8 cellular contexts compared by ENCODE assay signal in the genomic region with DNA sequence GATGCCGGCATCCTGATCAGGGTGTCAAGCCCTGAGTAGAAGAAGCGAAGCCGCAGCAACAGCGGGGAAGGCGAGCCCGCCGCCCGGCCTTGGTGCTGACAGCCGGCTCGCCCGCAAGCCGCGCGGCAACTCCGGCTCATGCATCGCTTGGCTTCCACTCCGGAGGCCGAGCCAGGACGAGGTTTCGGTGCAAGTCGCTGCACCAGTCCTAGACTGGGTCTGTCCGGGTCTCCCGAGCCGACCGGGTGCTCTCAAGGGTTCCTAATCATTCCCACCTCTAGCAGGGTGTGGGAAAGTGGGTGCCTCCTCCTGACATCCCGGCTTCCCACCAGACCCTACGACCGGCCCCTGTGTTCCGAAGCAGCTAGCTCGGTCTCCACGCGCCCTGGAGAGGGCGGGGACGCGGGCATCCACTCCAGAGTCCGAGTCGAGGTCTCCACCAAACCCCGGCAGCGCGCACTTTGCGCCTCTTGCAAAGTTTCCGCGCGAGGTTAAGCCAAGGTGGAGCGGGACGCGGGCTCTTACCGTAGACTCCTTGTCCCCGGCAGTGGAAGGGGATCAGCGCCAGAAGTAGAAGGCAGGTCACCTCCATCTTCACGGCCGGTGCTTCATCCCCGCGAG. TPM values are rescaled to one million over a fixed set of nuclear protein-coding genes. Genes with fewer than 3 reads are reported as not detected.
A peak's percentile ranks its signal among the peaks of the same experiment; 100 is the strongest.
DNase-seq lines count a peak whose midpoint lies in the region; ATAC-seq, FAIRE-seq and TF ChIP-seq lines count a peak whose summit lies in the region.

No MANE protein-coding gene starts in this region.

- no peak overlapping the region for H2BK120ac ChIP-seq in IMR-90 (ENCODE audit: low read depth, low read length)

- H3K36me3 ChIP-seq in BLaER1 (no peaks in the 10 kb centered on the region), IMR-90 (ENCODE audit: control insufficient read depth, insufficient read depth, low read length) (no peaks in the 10 kb centered on the region), pancreas (no peaks in the 10 kb centered on the region)

- TF ChIP-seq POLR2A in IMR-90 (IDR thresholded peaks at IDR 0.05; ENCODE audit: low read depth, low read length): no peak

- H2AK9ac ChIP-seq in IMR-90 (replicated peaks; ENCODE audit: low read depth, low read length, poor library complexity): peak overlapping the region; percentile 81

- H3K23ac ChIP-seq in IMR-90 (ENCODE audit: low read depth, low read length): 0 out of 2 replicates have a peak overlapping the region, but pooled peaks have one; percentile 17

- H2AK5ac ChIP-seq in IMR-90 (ENCODE audit: low read depth, low read length): no peak overlapping the region

- dilution Hi-C loops in IMR-90 (cut with HindIII; ENCODE audit: low sequenced_read_pairs, unreplicated experiment): no loop called here

- H3K4ac ChIP-seq in IMR-90 (ENCODE audit: low read depth, low read length): no peak overlapping the region

- peaks cover 45% of the 10 kb centered on the region for H4K20me1 ChIP-seq in BLaER1
- H4K20me1 ChIP-seq in IMR-90 (ENCODE audit: insufficient read depth, low read length): peaks cover 29% of the 10 kb centered on the region

- H2BK5ac ChIP-seq in IMR-90 (ENCODE audit: low read depth, low read length, poor library complexity, severe bottlenecking): no peak overlapping the region

- no peak overlapping the region for H3K56ac ChIP-seq in IMR-90 (ENCODE audit: extremely low read depth, insufficient read depth, low read length)

- no peak for TF ChIP-seq CTCF in IMR-90 (conservative IDR thresholded peaks at IDR 0.05; ENCODE audit: low read depth, low read length)
- TF ChIP-seq CTCF in fibroblast of pulmonary artery (IDR thresholded peaks at IDR 0.05; ENCODE audit: low read length, missing control alignments): no peak
- no peak for TF ChIP-seq CTCF in pancreas (IDR thresholded peaks at IDR 0.05)

- H4K91ac ChIP-seq in IMR-90 (ENCODE audit: insufficient read depth, low read depth, low read length): no peak overlapping the region

- peaks cover 43% of the 10 kb centered on the region for H3K4me1 ChIP-seq in BLaER1
- H3K4me1 ChIP-seq in IMR-90 (ENCODE audit: control insufficient read depth, insufficient read depth, low read length): peaks cover 15% of the 10 kb centered on the region
- H3K4me1 ChIP-seq in pancreas: peaks cover 0 to 8% (median 7%) of the 10 kb centered on the region in 3 donors

- H3K4me3 ChIP-seq in BLaER1 (peak overlapping the region; percentile 85), IMR-90 (ENCODE audit: insufficient read depth, low read depth, low read length) (peak overlapping the region; percentile 56), fibroblast of pulmonary artery (replicated peaks; ENCODE audit: low read depth, low read length) (peak overlapping the region; percentile 69), pancreas (peak overlapping the region in 3 of 4 donors; percentile 57 to 80 (median 71))

- WGBS in IMR-90 (ENCODE audit: extremely low coverage in 2 of 2, insufficient read length in 1 of 2), 2 experiments: 0% methylated on average over 10 of the region's 54 CpGs; no CpG with 5 or more reads in 1 of the 2 experiments
- 5 to 7% methylated on average over 54 of the region's 54 CpGs for WGBS in pancreas, 2 donors

- peak; percentile 3; the same call in 1 of the 2 replicates for ATAC-seq in IMR-90 (ENCODE audit: low read depth)
- no peak for ATAC-seq in pancreas

- no peak overlapping the region for H4K8ac ChIP-seq in IMR-90 (ENCODE audit: low read depth in 2 of 2, low read length in 2 of 2)

- H3K27ac ChIP-seq in BLaER1 (no peak overlapping the region), IMR-90 (ENCODE audit: insufficient read depth, low read length) (no peak overlapping the region), pancreas (no peak overlapping the region)

- no peak overlapping the region for H3K18ac ChIP-seq in IMR-90 (ENCODE audit: low read depth, low read length)

- H3K9ac ChIP-seq in BLaER1 (peak overlapping the region; percentile 78), IMR-90 (ENCODE audit: low read depth, low read length) (peak overlapping the region; percentile 29)

- no peak overlapping the region for H2BK15ac ChIP-seq in IMR-90 (ENCODE audit: low read depth, low read length)

- POLR2A ChIA-PET in IMR-90 (lab: Charles Lee; ENCODE audit: unreplicated experiment): no interaction called here

- no peak overlapping the region for H3K14ac ChIP-seq in IMR-90 (replicated peaks; ENCODE audit: low read depth, low read length)

- H2BK20ac ChIP-seq in IMR-90 (ENCODE audit: low read depth, low read length): no peak overlapping the region

- peak; percentile 49 for DNase-seq in IMR-90
- peak; percentile 54 for DNase-seq in activated T-cell treated with anti-CD3 and anti-CD28 coated beads, Interleukin-2, amount 50 U/mL, for 1 hour
- DNase-seq in fibroblast of pulmonary artery (ENCODE audit: low read depth): peak; percentile 40
- DNase-seq in pancreas: peak in 2 of 6 donors; percentile 36 to 71
- no peak for DNase-seq in SKM-1 (lab: John Stamatoyannopoulos, UW; ENCODE audit: unreplicated experiment)
- DNase-seq in cerebellar cortex (ENCODE audit: low spot score): no peak
- DNase-seq in ureter (ENCODE audit: low spot score): no peak

- CTCF ChIA-PET in IMR-90 (lab: Yijun Ruan, JAX): no interaction called here

- no peak for FAIRE-seq in pancreas (lab: Jason Lieb, UNC)

- intact Hi-C loops in IMR-90 (cut with micrococcal nuclease) (loop anchor here (5.0 kb wide), 1 partner anchor 976 kb away; no protein-coding TSS in a partner anchor), pancreas (cut with DNase I) (no loop called here)

- TF ChIP-seq RAD21 in IMR-90 (IDR thresholded peaks at IDR 0.05; ENCODE audit: low read length): no peak

- in situ Hi-C loops in IMR-90 (cut with MboI; ENCODE audit: low sequenced_read_pairs): no loop called here

- H2AFZ ChIP-seq in IMR-90 (replicated peaks; ENCODE audit: low read length, poor library complexity): peak overlapping the region; percentile 90

- H3K79me1 ChIP-seq in IMR-90 (ENCODE audit: low read depth in 1 of 2, low read length in 2 of 2): peaks cover 0 to 6% of the 10 kb centered on the region in 2 experiments; a peak in 1 of 4 replicates

- peaks cover 65% of the 10 kb centered on the region for H3K27me3 ChIP-seq in BLaER1
- peaks cover 8% of the 10 kb centered on the region; the same call in 1 of the 2 replicates for H3K27me3 ChIP-seq in IMR-90 (ENCODE audit: control insufficient read depth, insufficient read depth, low read length)
- H3K27me3 ChIP-seq in pancreas: peaks cover 0 to 5% (median 0%) of the 10 kb centered on the region in 4 donors

- peak overlapping the region; percentile 100 for H3K4me2 ChIP-seq in BLaER1
- peak overlapping the region; percentile 91 for H3K4me2 ChIP-seq in IMR-90 (ENCODE audit: low read depth, low read length)

- no peaks in the 10 kb centered on the region for H3K9me3 ChIP-seq in BLaER1
- H3K9me3 ChIP-seq in IMR-90 (ENCODE audit: control insufficient read depth, insufficient read depth, low read length): no peaks in the 10 kb centered on the region
- H3K9me3 ChIP-seq in pancreas: no peaks in the 10 kb centered on the region

- H4K5ac ChIP-seq in IMR-90 (ENCODE audit: low read depth, low read length): no peak overlapping the region

- BruUV-seq in IMR-90 (replicated peaks; lab: Mats Ljungman, UMichigan): no TSS peak

- no peaks in the 10 kb centered on the region; the same call in 1 of the 2 replicates for H3K9me1 ChIP-seq in IMR-90 (ENCODE audit: insufficient read depth, low read length)

TF ChIP-seq in IMR-90, 13 proteins besides CTCF, POLR2A, EP300 and RAD21:
- TF ChIP-seq MXI1 (IDR thresholded peaks at IDR 0.05; ENCODE audit: borderline replicate concordance, low read depth, low read length): peak; percentile 47; the same call in 1 of the 2 replicates
- TF ChIP-seq SMC3 (IDR thresholded peaks at IDR 0.05; ENCODE audit: low read depth, low read length): no peak

RNA-seq across cellular contexts. Expression of gene MDGA1, which starts 1.4 kb away (rescaled TPM):
- total RNA-seq in IMR-90 (2012; rRNA removed) (4.3 and 5.0 TPM in 2 replicates), pancreas (1 to 10 TPM in 2 of 6 donors, under 1 TPM in 4; 0.09 to 3.4 (median 0.36) TPM), ureter (1.6 TPM)
- polyA plus RNA-seq in IMR-90 (2012; rRNA removed) (13.4 and 17.2 TPM in 2 replicates), pancreas (1 to 10 TPM in 1 of 2 donors, under 1 TPM in 1; 0.91 to 1.3 TPM)
- 8.5 and 11.7 TPM in 2 replicates for polyA plus RNA-seq in IMR-90 (2012; cell fraction: cytosol; rRNA removed)
- 23.1 and 50.4 TPM in 2 replicates for polyA plus RNA-seq in IMR-90 (2012; cell fraction: nucleus; rRNA removed; ENCODE audit: low replicate concordance)

Comparison
In these comparisons a context has a peak if more than half of its experiments do, and no peak if none do; other contexts are left out.
1. DNase-seq: peak in IMR-90 (single experiment), activated T-cell treated with anti-CD3 and anti-CD28 coated beads, Interleukin-2, amount 50 U/mL, for 1 hour (single experiment) and fibroblast of pulmonary artery (single experiment); none in SKM-1 (single experiment), cerebellar cortex (single experiment) and ureter (single experiment).
2. Peak in every context shown above with its lines, with median percentiles within 50 percentile points of each other: H3K4me3 ChIP-seq.